ENCODE assay signal across 1 cellular context in the genomic region with DNA sequence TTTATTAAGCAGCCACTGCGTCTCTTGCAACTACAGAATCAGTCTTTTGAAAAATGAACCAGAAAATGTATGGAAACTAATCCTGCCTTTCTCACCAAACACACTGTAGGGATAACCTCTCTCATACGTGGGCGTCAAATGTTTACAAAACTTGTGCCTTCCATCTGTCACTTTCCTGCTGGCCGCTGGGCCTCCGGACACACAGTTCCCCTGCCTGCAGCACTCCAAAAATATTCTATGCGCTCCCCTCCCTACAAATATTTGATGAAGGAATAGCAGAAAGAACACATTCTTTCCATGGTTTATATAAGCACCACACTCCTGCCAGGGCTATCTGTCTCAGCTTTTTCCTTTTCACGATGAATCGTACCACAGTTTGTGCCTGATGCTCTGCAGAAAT.
TF ChIP-seq lines count a peak whose summit lies in the region.

No MANE protein-coding gene starts in this region.

TF ChIP-seq in IMR-90, 13 proteins besides CTCF, POLR2A, EP300 and RAD21:
- TF ChIP-seq MAFK (IDR thresholded peaks at IDR 0.05; ENCODE audit: low read depth, low read length), result no peak
- no peak for TF ChIP-seq NFE2L2 (IDR thresholded peaks at IDR 0.05; ENCODE audit: low read depth, low read length)
- TF ChIP-seq RCOR1 (IDR thresholded peaks at IDR 0.05; ENCODE audit: insufficient replicate concordance, low read length), result no peak
- no peak for TF ChIP-seq FOS (IDR thresholded peaks at IDR 0.05; ENCODE audit: low read depth, low read length)
- no peak for TF ChIP-seq MAZ (IDR thresholded peaks at IDR 0.05; ENCODE audit: borderline replicate concordance, low read depth, low read length)
- TF ChIP-seq RFX5 (IDR thresholded peaks at IDR 0.05; ENCODE audit: low read depth, low read length), result no peak
- TF ChIP-seq, protein P1, sequence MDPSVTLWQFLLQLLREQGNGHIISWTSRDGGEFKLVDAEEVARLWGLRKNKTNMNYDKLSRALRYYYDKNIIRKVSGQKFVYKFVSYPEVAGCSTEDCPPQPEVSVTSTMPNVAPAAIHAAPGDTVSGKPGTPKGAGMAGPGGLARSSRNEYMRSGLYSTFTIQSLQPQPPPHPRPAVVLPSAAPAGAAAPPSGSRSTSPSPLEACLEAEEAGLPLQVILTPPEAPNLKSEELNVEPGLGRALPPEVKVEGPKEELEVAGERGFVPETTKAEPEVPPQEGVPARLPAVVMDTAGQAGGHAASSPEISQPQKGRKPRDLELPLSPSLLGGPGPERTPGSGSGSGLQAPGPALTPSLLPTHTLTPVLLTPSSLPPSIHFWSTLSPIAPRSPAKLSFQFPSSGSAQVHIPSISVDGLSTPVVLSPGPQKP (IDR thresholded peaks at IDR 0.05; ENCODE audit: borderline replicate concordance, low read depth, low read length), result no peak
- no peak for TF ChIP-seq BHLHE40 (IDR thresholded peaks at IDR 0.05; ENCODE audit: low read depth, low read length)
- no peak for TF ChIP-seq CHD1 (IDR thresholded peaks at IDR 0.05; ENCODE audit: low read depth, low read length)
- TF ChIP-seq CEBPB (IDR thresholded peaks at IDR 0.05; ENCODE audit: low read depth, low read length), result no peak
- no peak for TF ChIP-seq SMC3 (IDR thresholded peaks at IDR 0.05; ENCODE audit: low read depth, low read length)
- no peak for TF ChIP-seq MXI1 (IDR thresholded peaks at IDR 0.05; ENCODE audit: borderline replicate concordance, low read depth, low read length)
- no peak for TF ChIP-seq USF2 (IDR thresholded peaks at IDR 0.05; ENCODE audit: low read depth, low read length)
